ENCODE assay signal across 26 cellular contexts in genomic region chr18:79234438-79234837, GRCh38.
"Had no signal": no experiment of that assay in that cellular context is flagged by ENCODE, and none has a peak within 500 bp of the region (broad histone marks: within the 10 kb centered on the region; RNA-seq: fewer than 3 reads in every experiment).

No MANE protein-coding gene starts in this region.

- H3K27ac ChIP-seq: heart right ventricle, hepatocyte, left ventricle myocardium inferior, neural progenitor cell, ovary, prostate gland, stomach, testis, thyroid gland, transverse colon, upper lobe of left lung had no signal

- H3K27me3 ChIP-seq: heart right ventricle, hepatocyte, neural progenitor cell, ovary, stomach, testis, thyroid gland, transverse colon, upper lobe of left lung had no signal

- H3K9me3 Mint-ChIP-seq: neural progenitor cell; stimulated activated memory B cell treated with anti-CD40 and anti-IgM and Interleukin-4, amounts not matched to agents 10 μg/mL and 1 μg/mL and 100 μg/mL, for 72 hours had no signal

- DNase-seq: heart right ventricle; islet precursor cell; left ventricle myocardium inferior; midbrain; mucosa of descending colon; naive thymus-derived CD4-positive, alpha-beta T cell; nephron progenitor cell; ovary; retina; right cardiac atrium; stimulated activated CD4-positive, alpha-beta T cell treated with anti-CD3 and anti-CD28 coated beads, Interleukin-1b, Interleukin-23, amount 100 ng/mL, for 48 hours; stimulated activated CD4-positive, alpha-beta T cell treated with anti-CD3 and anti-CD28 coated beads, Interleukin-2, amount 100 ng/mL, for 48 hours; stimulated activated CD4-positive, alpha-beta T cell treated with anti-CD3 and anti-CD28 coated beads, Interleukin-4, amount 100 ng/mL, for 4 hours; stimulated activated CD8-positive, alpha-beta memory T cell treated with anti-CD3 and anti-CD28 coated beads, Interleukin-4, amount 100 ng/mL, for 48 hours; stimulated activated naive CD8-positive, alpha-beta T cell treated with anti-CD3 and anti-CD28 coated beads, Interleukin-15, Interleukin-2, amounts not matched to agents 100 U/mL and 50 U/mL, for 24 hours; stomach; testis; thyroid gland; transverse colon had no signal

- H3K4me3 ChIP-seq: heart right ventricle, hepatocyte, left ventricle myocardium inferior, lung, mucosa of descending colon, neural progenitor cell, ovary, prostate gland, smooth muscle cell, stomach, testis, thyroid gland, transverse colon, upper lobe of left lung had no signal

- H3K36me3 ChIP-seq: heart right ventricle, neural progenitor cell, ovary, prostate gland, thyroid gland, transverse colon, upper lobe of left lung had no signal

- H3K4me3 Mint-ChIP-seq: naive thymus-derived CD4-positive, alpha-beta T cell; nephron progenitor cell; neural progenitor cell; stimulated activated memory B cell treated with anti-CD40 and anti-IgM and Interleukin-4, amounts not matched to agents 10 μg/mL and 1 μg/mL and 100 μg/mL, for 72 hours had no signal

- H3K27me3 Mint-ChIP-seq: naive thymus-derived CD4-positive, alpha-beta T cell; stimulated activated memory B cell treated with anti-CD40 and anti-IgM and Interleukin-4, amounts not matched to agents 10 μg/mL and 1 μg/mL and 100 μg/mL, for 72 hours had no signal

- H3K27ac Mint-ChIP-seq: nephron progenitor cell; neural progenitor cell; stimulated activated memory B cell treated with anti-CD40 and anti-IgM and Interleukin-4, amounts not matched to agents 10 μg/mL and 1 μg/mL and 100 μg/mL, for 72 hours had no signal

- H3K4me1 ChIP-seq: heart right ventricle, left ventricle myocardium inferior, neural progenitor cell, prostate gland, stomach, testis, thyroid gland, transverse colon, upper lobe of left lung had no signal

- ATAC-seq: heart right ventricle; mucosa of descending colon; naive thymus-derived CD4-positive, alpha-beta T cell; right cardiac atrium; stimulated activated memory B cell treated with anti-CD40 and anti-IgM and Interleukin-4, amounts not matched to agents 10 μg/mL and 1 μg/mL and 100 μg/mL, for 72 hours; stimulated activated naive CD8-positive, alpha-beta T cell treated with anti-CD3 and anti-CD28 coated beads, Interleukin-15, Interleukin-2, amounts not matched to agents 100 U/mL and 50 U/mL, for 24 hours had no signal

- H3K9me3 ChIP-seq: heart right ventricle, left ventricle myocardium inferior, mucosa of descending colon, ovary, prostate gland, stomach, testis, thyroid gland, transverse colon, upper lobe of left lung had no signal
